Comparison of ENCODE assay signal across 14 cellular contexts in genomic region chr5:81397169-81397568, GRCh38. TPM values are rescaled to one million over a fixed set of nuclear protein-coding genes. Genes with fewer than 3 reads are reported as not detected.
DNase-seq lines count a peak whose midpoint lies in the region; ATAC-seq, FAIRE-seq and TF ChIP-seq lines count a peak whose summit lies in the region.
"Had no signal": no experiment of that assay in that cellular context is flagged by ENCODE, and none has a peak within 500 bp of the region (broad histone marks: within the 10 kb centered on the region; RNA-seq: fewer than 3 reads in every experiment).

No MANE protein-coding gene starts in this region.

- H3K27ac ChIP-seq in adrenal gland = no peak overlapping the region

- H3K9me3 ChIP-seq in adrenal gland (replicated peaks in 1 of 3) = no peaks in the 10 kb centered on the region

- peaks cover 5% of the 10 kb centered on the region for H3K9me3 Mint-ChIP-seq in activated T-helper 1 cell treated with anti-CD3 and anti-CD28 coated beads, Interleukin-12 subunit alpha, Interleukin-12 subunit beta, Interleukin-2, Interleukin-4 antibody, amounts not matched to agents 30 ng/mL and 10 ng/mL and 1 ng/mL, durations not matched to agents 14 hours and 24 hours and 36 hours

- FAIRE-seq in H54 (lab: Jason Lieb, UNC) = no peak

- no peak for TF ChIP-seq POLR2A in H54 (IDR thresholded peaks at IDR 0.05; ENCODE audit: low read depth, low read length)
- no peak for TF ChIP-seq POLR2A in adrenal gland (IDR thresholded peaks at IDR 0.05)

- ATAC-seq in left ventricle myocardium superior (peak; percentile 60), GM18511 (IDR thresholded peaks at IDR 0.05; ENCODE audit: unreplicated experiment) (no peak), GM21825 (IDR thresholded peaks at IDR 0.05; ENCODE audit: unreplicated experiment) (no peak)
- ATAC-seq: activated CD8-positive, alpha-beta T cell treated with anti-CD3 and anti-CD28 coated beads, Interleukin-2, amount 10 ng/mL, durations not matched to agents 7 days and 5 days; esophagus mucosa; stimulated activated naive B cell treated with anti-CD40 and anti-IgM and Interleukin-4, amounts not matched to agents 10 μg/mL and 1 μg/mL and 100 μg/mL, for 72 hours had no signal

- peaks cover 11 to 13% of the 10 kb centered on the region in 2 donors for H3K4me1 ChIP-seq in adrenal gland (replicated peaks in 1 of 2)

- H3K27ac Mint-ChIP-seq in activated T-helper 1 cell treated with anti-CD3 and anti-CD28 coated beads, Interleukin-12 subunit alpha, Interleukin-12 subunit beta, Interleukin-2, Interleukin-4 antibody, amounts not matched to agents 30 ng/mL and 10 ng/mL and 1 ng/mL, durations not matched to agents 14 hours and 24 hours and 36 hours = no peak overlapping the region
- H3K27ac Mint-ChIP-seq: activated CD8-positive, alpha-beta T cell treated with anti-CD3 and anti-CD28 coated beads, Interleukin-2, amount 10 ng/mL, durations not matched to agents 7 days and 5 days; stimulated activated naive B cell treated with anti-CD40 and anti-IgM and Interleukin-4, amounts not matched to agents 10 μg/mL and 1 μg/mL and 100 μg/mL, for 72 hours had no signal

- H3K36me3 ChIP-seq in adrenal gland (replicated peaks in 1 of 2) = no peaks in the 10 kb centered on the region

- no peaks in the 10 kb centered on the region for H3K4me1 Mint-ChIP-seq in activated T-helper 1 cell treated with anti-CD3 and anti-CD28 coated beads, Interleukin-12 subunit alpha, Interleukin-12 subunit beta, Interleukin-2, Interleukin-4 antibody, amounts not matched to agents 30 ng/mL and 10 ng/mL and 1 ng/mL, durations not matched to agents 14 hours and 24 hours and 36 hours (ENCODE audit: low read depth)

- TF ChIP-seq CTCF in adrenal gland (IDR thresholded peaks at IDR 0.05) = no peak

- no peaks in the 10 kb centered on the region for H3K36me3 Mint-ChIP-seq in activated T-helper 1 cell treated with anti-CD3 and anti-CD28 coated beads, Interleukin-12 subunit alpha, Interleukin-12 subunit beta, Interleukin-2, Interleukin-4 antibody, amounts not matched to agents 30 ng/mL and 10 ng/mL and 1 ng/mL, durations not matched to agents 14 hours and 24 hours and 36 hours (ENCODE audit: low read depth)

- peaks cover 6% of the 10 kb centered on the region for H3K27me3 ChIP-seq in adrenal gland

- DNase-seq in AG08396 (ENCODE audit: low spot score) (peak; percentile 40), H54 (ENCODE audit: insufficient read length, low spot score) (peak; percentile 18), adrenal gland (peak; percentile 18 to 66 (median 43)), left ventricle myocardium superior (peak; percentile 45), MV-4-11 (lab: John Stamatoyannopoulos, UW) (no peak)
- DNase-seq in activated T-helper 1 cell treated with anti-CD3 and anti-CD28 coated beads, Interleukin-12 subunit alpha, Interleukin-12 subunit beta, Interleukin-2, Interleukin-4 antibody, amounts not matched to agents 30 ng/mL and 10 ng/mL and 1 ng/mL, durations not matched to agents 14 hours and 24 hours and 36 hours (ENCODE audit: low spot score) = no peak
- DNase-seq: activated CD8-positive, alpha-beta T cell treated with anti-CD3 and anti-CD28 coated beads, Interleukin-2, amount 10 ng/mL, durations not matched to agents 7 days and 5 days; cerebellar nuclear complex; stimulated activated CD4-positive, alpha-beta T cell treated with anti-CD3 and anti-CD28 coated beads, Interleukin-4, amount 100 ng/mL, for 4 hours; stimulated activated naive B cell treated with anti-CD40 and anti-IgM and Interleukin-4, amounts not matched to agents 10 μg/mL and 1 μg/mL and 100 μg/mL, for 72 hours had no signal

- intact Hi-C loops in adrenal gland (cut with DNase I) (no loop called here), left ventricle myocardium superior (cut with micrococcal nuclease) (no loop called here)
- intact Hi-C loops in activated T-helper 1 cell treated with anti-CD3 and anti-CD28 coated beads, Interleukin-12 subunit alpha, Interleukin-12 subunit beta, Interleukin-2, Interleukin-4 antibody, amounts not matched to agents 30 ng/mL and 10 ng/mL and 1 ng/mL, durations not matched to agents 14 hours and 24 hours and 36 hours (cut with micrococcal nuclease) = no loop called here

- H3K4me3 ChIP-seq in adrenal gland = no peak overlapping the region

- WGBS in adrenal gland, 4 donors = 0 to 12% (median 6%) methylated on average over 2 to 3 of the region's 3 CpGs

- peaks cover 35% of the 10 kb centered on the region for H3K27me3 Mint-ChIP-seq in activated T-helper 1 cell treated with anti-CD3 and anti-CD28 coated beads, Interleukin-12 subunit alpha, Interleukin-12 subunit beta, Interleukin-2, Interleukin-4 antibody, amounts not matched to agents 30 ng/mL and 10 ng/mL and 1 ng/mL, durations not matched to agents 14 hours and 24 hours and 36 hours (ENCODE audit: insufficient read depth)

- H3K4me3 Mint-ChIP-seq in activated T-helper 1 cell treated with anti-CD3 and anti-CD28 coated beads, Interleukin-12 subunit alpha, Interleukin-12 subunit beta, Interleukin-2, Interleukin-4 antibody, amounts not matched to agents 30 ng/mL and 10 ng/mL and 1 ng/mL, durations not matched to agents 14 hours and 24 hours and 36 hours = no peak overlapping the region
- H3K4me3 Mint-ChIP-seq: activated CD8-positive, alpha-beta T cell treated with anti-CD3 and anti-CD28 coated beads, Interleukin-2, amount 10 ng/mL, durations not matched to agents 7 days and 5 days; stimulated activated naive B cell treated with anti-CD40 and anti-IgM and Interleukin-4, amounts not matched to agents 10 μg/mL and 1 μg/mL and 100 μg/mL, for 72 hours had no signal

RNA-seq across cellular contexts. Expression of gene ACOT12, which starts 3.2 kb away (rescaled TPM):
- not detected for total RNA-seq in adrenal gland
- polyA plus RNA-seq in adrenal gland = not detected
- total RNA-seq in left ventricle myocardium superior = not detected
- total RNA-seq in activated T-helper 1 cell treated with anti-CD3 and anti-CD28 coated beads, Interleukin-12 subunit alpha, Interleukin-12 subunit beta, Interleukin-2, Interleukin-4 antibody, amounts not matched to agents 30 ng/mL and 10 ng/mL and 1 ng/mL, durations not matched to agents 14 hours and 24 hours and 36 hours = not detected in 2 replicates
- total RNA-seq: activated CD8-positive, alpha-beta T cell treated with anti-CD3 and anti-CD28 coated beads, Interleukin-2, amount 10 ng/mL, durations not matched to agents 7 days and 5 days; Daoy; esophagus mucosa had no signal

Comparison
In these comparisons a context has a peak if more than half of its experiments do, and no peak if none do; other contexts are left out.
1. DNase-seq: peak in AG08396 (single experiment), H54 (single experiment), adrenal gland (7 of 7) and left ventricle myocardium superior (single experiment); none in activated T-helper 1 cell treated with anti-CD3 and anti-CD28 coated beads, Interleukin-12 subunit alpha, Interleukin-12 subunit beta, Interleukin-2, Interleukin-4 antibody, amounts not matched to agents 30 ng/mL and 10 ng/mL and 1 ng/mL, durations not matched to agents 14 hours and 24 hours and 36 hours (single experiment) and MV-4-11 (single experiment).